In the genomic region with DNA sequence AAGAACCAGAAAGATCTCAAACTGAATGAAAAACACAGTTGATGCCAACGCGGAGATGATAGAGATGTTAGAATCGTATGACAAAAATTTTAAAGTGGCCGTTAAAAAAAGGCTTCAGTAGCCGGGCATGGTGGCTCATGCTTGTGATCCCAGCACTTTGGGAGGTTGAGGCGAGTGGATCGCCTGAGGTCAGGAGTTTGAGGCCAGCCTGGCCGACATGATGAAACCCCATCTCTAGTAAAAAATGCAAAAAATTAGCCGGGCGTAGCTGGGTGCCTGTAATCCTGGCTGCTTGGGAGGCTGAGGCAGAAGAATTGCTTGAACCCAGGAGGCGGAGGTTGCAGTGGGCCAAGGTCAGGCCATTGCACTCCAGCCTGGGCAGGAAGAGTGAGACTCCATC, we compare ENCODE assay signal across 26 cellular contexts. TPM values are rescaled to one million over a fixed set of nuclear protein-coding genes. Genes with fewer than 3 reads are reported as not detected.
"Had no signal": no experiment of that assay in that cellular context is flagged by ENCODE, and none has a peak within 500 bp of the region (broad histone marks: within the 10 kb centered on the region; RNA-seq: fewer than 3 reads in every experiment).

No MANE protein-coding gene starts in this region.

- H3K27ac ChIP-seq: SK-N-MC had no signal

- H3K4me1 Mint-ChIP-seq: activated B cell treated with CpG ODN at 0.5 μM for 24 hours; activated CD4-positive, alpha-beta T cell treated with anti-CD3 and anti-CD28 coated beads, Interleukin-2, amount 10 ng/mL, durations not matched to agents 7 days and 5 days; T-cell had no signal

- H3K9me3 Mint-ChIP-seq: activated B cell treated with CpG ODN at 0.5 μM for 24 hours; activated CD4-positive, alpha-beta memory T cell treated with anti-CD3 and anti-CD28 coated beads for 36 hours; activated CD4-positive, alpha-beta T cell treated with anti-CD3 and anti-CD28 coated beads, Interleukin-2, amount 10 ng/mL, durations not matched to agents 7 days and 5 days; activated T-cell treated with anti-CD3 and anti-CD28 coated beads, Interleukin-2, amount 50 U/mL, for 4 hours; T-cell had no signal

- DNase-seq: activated B cell treated with CpG ODN at 0.5 μM for 24 hours; activated CD4-positive, alpha-beta memory T cell treated with anti-CD3 and anti-CD28 coated beads for 36 hours; activated CD4-positive, alpha-beta T cell treated with anti-CD3 and anti-CD28 coated beads, Interleukin-2, amount 10 ng/mL, durations not matched to agents 7 days and 5 days; activated CD8-positive, alpha-beta memory T cell treated with anti-CD3 and anti-CD28 coated beads for 24 hours; activated effector memory CD4-positive, alpha-beta T cell treated with anti-CD3 and anti-CD28 coated beads, Interleukin-2, amount 50 U/mL, for 16 hours; activated naive CD4-positive, alpha-beta T cell treated with Interleukin-2 at 50 U/mL for 16 hours; activated T-cell treated with anti-CD3 and anti-CD28 coated beads, Interleukin-2, amount 50 U/mL, for 4 hours; anterior cingulate cortex; Karpas-422; NCI-H1105 treated with DMSO at 0.1 percent for 48 hours; NCI-H1436 treated with DMSO at 0.1 percent for 48 hours; NCI-H187; NCI-H2081 treated with DMSO at 0.1 percent for 48 hours; NCI-H2227 treated with DMSO at 0.1 percent for 48 hours; NCI-H446 treated with DMSO at 0.1 percent for 48 hours; NCI-H524 treated with DMSO at 0.1 percent for 48 hours; NCI-H748 treated with DMSO at 0.1 percent for 48 hours; T-helper 2 cell; T1000 had no signal

- ATAC-seq: activated T-cell treated with anti-CD3 and anti-CD28 coated beads, Interleukin-2, amount 50 U/mL, for 4 hours; T-cell had no signal

- H3K27ac Mint-ChIP-seq: activated B cell treated with CpG ODN at 0.5 μM for 24 hours; activated CD4-positive, alpha-beta memory T cell treated with anti-CD3 and anti-CD28 coated beads for 36 hours; activated CD4-positive, alpha-beta T cell treated with anti-CD3 and anti-CD28 coated beads, Interleukin-2, amount 10 ng/mL, durations not matched to agents 7 days and 5 days; activated naive CD8-positive, alpha-beta T cell; T-cell had no signal

- H3K4me3 Mint-ChIP-seq: activated B cell treated with CpG ODN at 0.5 μM for 24 hours; activated CD4-positive, alpha-beta memory T cell treated with anti-CD3 and anti-CD28 coated beads for 36 hours; activated CD4-positive, alpha-beta T cell treated with anti-CD3 and anti-CD28 coated beads, Interleukin-2, amount 10 ng/mL, durations not matched to agents 7 days and 5 days; activated naive CD8-positive, alpha-beta T cell; activated T-cell treated with anti-CD3 and anti-CD28 coated beads, Interleukin-2, amount 50 U/mL, for 4 hours; T-cell had no signal

- H3K4me3 ChIP-seq: K562, SK-N-MC had no signal

- H3K36me3 Mint-ChIP-seq: activated CD4-positive, alpha-beta memory T cell treated with anti-CD3 and anti-CD28 coated beads for 36 hours; activated naive CD8-positive, alpha-beta T cell; T-cell had no signal

RNA-seq across cellular contexts. Expression of a gene that starts 5.4 kb away (rescaled TPM):
- total RNA-seq: activated B cell treated with CpG ODN at 0.5 μM for 24 hours; activated CD4-positive, alpha-beta memory T cell treated with anti-CD3 and anti-CD28 coated beads for 36 hours; activated CD4-positive, alpha-beta T cell treated with anti-CD3 and anti-CD28 coated beads, Interleukin-2, amount 10 ng/mL, durations not matched to agents 7 days and 5 days; OCI-LY7; RPMI7951 had no signal

RNA-seq across cellular contexts. Expression of a gene that starts 14.0 kb away (rescaled TPM):
- total RNA-seq: activated B cell treated with CpG ODN at 0.5 μM for 24 hours; activated CD4-positive, alpha-beta memory T cell treated with anti-CD3 and anti-CD28 coated beads for 36 hours; activated CD4-positive, alpha-beta T cell treated with anti-CD3 and anti-CD28 coated beads, Interleukin-2, amount 10 ng/mL, durations not matched to agents 7 days and 5 days; activated T-cell treated with anti-CD3 and anti-CD28 coated beads, Interleukin-2, amount 50 U/mL, for 4 hours; cardiac septum; OCI-LY7; RPMI7951; T-cell had no signal

RNA-seq across cellular contexts. Expression of a gene that starts 53.4 kb away (rescaled TPM):
- total RNA-seq: K562, OCI-LY7, RPMI7951 had no signal
